In the genomic region with DNA sequence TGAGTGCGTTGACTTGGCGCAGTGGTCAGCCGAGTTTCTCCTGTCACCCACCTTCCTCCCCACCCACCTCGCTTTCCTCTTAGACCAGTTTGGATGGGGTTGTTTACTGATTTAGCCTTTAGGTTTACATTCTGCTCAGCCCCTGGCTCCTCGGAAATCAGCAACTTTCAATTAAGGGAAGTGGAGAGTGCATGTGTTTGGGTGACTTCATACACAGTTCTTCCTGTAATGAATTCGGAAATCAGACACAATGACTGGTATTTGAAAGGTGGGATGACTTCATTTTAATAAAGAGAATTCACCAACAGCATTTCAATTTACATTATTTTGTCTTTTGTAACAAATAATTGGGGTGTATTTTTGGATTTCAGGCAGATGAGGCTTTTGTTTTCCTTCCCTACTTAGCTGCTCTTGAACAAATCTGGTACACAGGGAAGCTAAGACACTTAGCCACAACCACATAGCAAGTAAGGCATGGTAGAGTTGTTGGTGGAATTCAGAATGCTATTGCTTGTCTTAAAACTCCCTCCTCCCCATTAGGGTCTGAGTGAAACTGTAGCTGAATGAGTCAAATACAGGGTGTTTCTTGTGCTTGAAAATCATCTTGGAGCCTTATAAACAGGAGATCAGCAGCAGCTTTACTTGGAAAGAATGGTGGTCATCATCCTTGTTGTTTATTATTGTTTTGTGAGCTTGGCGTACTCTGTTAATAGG, we compare ENCODE assay signal across 8 cellular contexts. TPM values are rescaled to one million over a fixed set of nuclear protein-coding genes. Genes with fewer than 3 reads are reported as not detected.
DNase-seq lines count a peak whose midpoint lies in the region; ATAC-seq and TF ChIP-seq lines count a peak whose summit lies in the region.

No MANE protein-coding gene starts in this region.

- no peaks in the 10 kb centered on the region for H3K27me3 Mint-ChIP-seq in activated T-helper 1 cell treated with anti-CD3 and anti-CD28 coated beads, Interleukin-12 subunit alpha, Interleukin-12 subunit beta, Interleukin-2, Interleukin-4 antibody, amounts not matched to agents 30 ng/mL and 10 ng/mL and 1 ng/mL, durations not matched to agents 14 hours and 24 hours and 36 hours (ENCODE audit: insufficient read depth)

- H3K4me3 Mint-ChIP-seq in activated T-helper 1 cell treated with anti-CD3 and anti-CD28 coated beads, Interleukin-12 subunit alpha, Interleukin-12 subunit beta, Interleukin-2, Interleukin-4 antibody, amounts not matched to agents 30 ng/mL and 10 ng/mL and 1 ng/mL, durations not matched to agents 14 hours and 24 hours and 36 hours: peak overlapping the region; percentile 98

- ATAC-seq in IMR-90 (ENCODE audit: low read depth): peak; percentile 0
- ATAC-seq in heart left ventricle: peak in 3 of 4 donors; percentile 2 to 27 (median 6)
- peak in 1 of 4 donors; percentile 4 for ATAC-seq in psoas muscle
- ATAC-seq in GM19023 (IDR thresholded peaks at IDR 0.05; ENCODE audit: unreplicated experiment): no peak
- ATAC-seq in omental fat pad (ENCODE audit: low FRiP score): no peak

- H2BK120ac ChIP-seq in IMR-90 (ENCODE audit: low read depth, low read length): 0 out of 2 replicates have a peak overlapping the region, but pooled peaks have one; percentile 5

- POLR2A ChIA-PET in IMR-90 (lab: Charles Lee; ENCODE audit: unreplicated experiment): interaction anchor here (0.6 to 1.1 kb wide), 2 partner anchors 57 to 733 kb away, joined by 3 read pairs; a partner anchor contains a TSS

- peak overlapping the region; percentile 55 for H3K56ac ChIP-seq in IMR-90 (ENCODE audit: extremely low read depth, insufficient read depth, low read length)

- 0 out of 2 replicates have a peak overlapping the region, but pooled peaks have one; percentile 48 for H4K91ac ChIP-seq in IMR-90 (ENCODE audit: insufficient read depth, low read depth, low read length)

- TF ChIP-seq RAD21 in IMR-90 (IDR thresholded peaks at IDR 0.05; ENCODE audit: low read length): no peak

- peaks cover 31% of the 10 kb centered on the region for H3K4me1 Mint-ChIP-seq in activated T-helper 1 cell treated with anti-CD3 and anti-CD28 coated beads, Interleukin-12 subunit alpha, Interleukin-12 subunit beta, Interleukin-2, Interleukin-4 antibody, amounts not matched to agents 30 ng/mL and 10 ng/mL and 1 ng/mL, durations not matched to agents 14 hours and 24 hours and 36 hours (ENCODE audit: low read depth)

- H2AK5ac ChIP-seq in IMR-90 (ENCODE audit: low read depth, low read length): peak overlapping the region; percentile 73

- H3K27me3 ChIP-seq in IMR-90 (ENCODE audit: control insufficient read depth, insufficient read depth, low read length) (no peaks in the 10 kb centered on the region), heart left ventricle (no peaks in the 10 kb centered on the region), psoas muscle (ENCODE audit: insufficient read depth in 3 of 3, low read length in 2 of 3) (no peaks in the 10 kb centered on the region)

- peak; percentile 9 for DNase-seq in activated CD4-positive, CD25-positive, alpha-beta regulatory T cell treated with anti-CD3 and anti-CD28 coated beads, Interleukin-2, amount 50 U/mL, for 16 hours (ENCODE audit: low read depth, low spot score)
- no peak for DNase-seq in activated CD4-positive, CD25-positive, alpha-beta regulatory T cell treated with anti-CD3 and anti-CD28 coated beads, Interleukin-2, amount 50 U/mL, for 72 hours
- DNase-seq in IMR-90 (peak; percentile 62), heart left ventricle (peak in 1 of 5 donors; percentile 33), psoas muscle (no peak), omental fat pad (ENCODE audit: low spot score) (no peak)
- peak; percentile 17 for DNase-seq in activated T-helper 1 cell treated with anti-CD3 and anti-CD28 coated beads, Interleukin-12 subunit alpha, Interleukin-12 subunit beta, Interleukin-2, Interleukin-4 antibody, amounts not matched to agents 30 ng/mL and 10 ng/mL and 1 ng/mL, durations not matched to agents 14 hours and 24 hours and 36 hours (ENCODE audit: low spot score)

- peak overlapping the region; percentile 83 for H3K14ac ChIP-seq in IMR-90 (replicated peaks; ENCODE audit: low read depth, low read length)

- H3K9ac ChIP-seq in IMR-90 (ENCODE audit: low read depth, low read length): peak overlapping the region; percentile 93

- peak overlapping the region; percentile 89 for H2AFZ ChIP-seq in IMR-90 (replicated peaks; ENCODE audit: low read length, poor library complexity)

- in situ Hi-C loops in IMR-90 (cut with MboI; ENCODE audit: low sequenced_read_pairs): no loop called here

- CTCF ChIA-PET in IMR-90 (lab: Yijun Ruan, JAX): interaction anchor here (1.4 kb wide), 1 partner anchor 48 kb away, joined by 5 read pairs; a partner anchor contains a TSS

- H2BK20ac ChIP-seq in IMR-90 (ENCODE audit: low read depth, low read length): no peak overlapping the region

- H3K18ac ChIP-seq in IMR-90 (ENCODE audit: low read depth, low read length): peak overlapping the region; percentile 33; the same call in 1 of the 2 replicates

- H3K4ac ChIP-seq in IMR-90 (ENCODE audit: low read depth, low read length): peak overlapping the region; percentile 62

- H2BK5ac ChIP-seq in IMR-90 (ENCODE audit: low read depth, low read length, poor library complexity, severe bottlenecking): peak overlapping the region; percentile 59

- intact Hi-C loops in IMR-90 (cut with micrococcal nuclease) (loop anchor here (1.0 to 2.0 kb wide), 3 partner anchors 47 to 105 kb away; a partner anchor contains a TSS), heart left ventricle (cut with DNase I) (loop anchor here in 4 of 10 donors (2.0 to 5.0 kb wide), 4 partner anchors 47 to 101 kb away; a partner anchor contains a TSS), psoas muscle (cut with DNase I) (loop anchor here in 1 of 2 donors (5.0 kb wide), 1 partner anchor 47 kb away; a partner anchor contains a TSS)
- intact Hi-C loops in activated T-helper 1 cell treated with anti-CD3 and anti-CD28 coated beads, Interleukin-12 subunit alpha, Interleukin-12 subunit beta, Interleukin-2, Interleukin-4 antibody, amounts not matched to agents 30 ng/mL and 10 ng/mL and 1 ng/mL, durations not matched to agents 14 hours and 24 hours and 36 hours (cut with micrococcal nuclease): loop anchor here (1.0 to 5.0 kb wide), 11 partner anchors 49 to 617 kb away; a partner anchor contains a TSS

- peaks cover 13 to 46% of the 10 kb centered on the region in 2 experiments; a peak in 3 of 4 replicates for H3K79me1 ChIP-seq in IMR-90 (ENCODE audit: low read depth in 1 of 2, low read length in 2 of 2)

- H2BK15ac ChIP-seq in IMR-90 (ENCODE audit: low read depth, low read length): no peak overlapping the region

- dilution Hi-C loops in IMR-90 (cut with HindIII; ENCODE audit: low sequenced_read_pairs, unreplicated experiment): no loop called here

- H3K4me2 ChIP-seq in IMR-90 (ENCODE audit: low read depth, low read length): peak overlapping the region; percentile 94

- H4K8ac ChIP-seq in IMR-90 (ENCODE audit: low read depth in 2 of 2, low read length in 2 of 2): peak overlapping the region in 1 of 2 experiments; percentile 62; a peak in 1 of 4 replicates

- TSS peak; percentile 67 for BruUV-seq in IMR-90 (replicated peaks; lab: Mats Ljungman, UMichigan)

- H3K9me3 ChIP-seq in IMR-90 (ENCODE audit: control insufficient read depth, insufficient read depth, low read length): no peaks in the 10 kb centered on the region
- H3K9me3 ChIP-seq in heart left ventricle: no peaks in the 10 kb centered on the region
- H3K9me3 ChIP-seq in psoas muscle: no peaks in the 10 kb centered on the region

- TF ChIP-seq CTCF in IMR-90 (conservative IDR thresholded peaks at IDR 0.05; ENCODE audit: low read depth, low read length) (no peak), heart left ventricle (IDR thresholded peaks at IDR 0.05) (no peak), psoas muscle (IDR thresholded peaks at IDR 0.05) (no peak), omental fat pad (IDR thresholded peaks at IDR 0.05) (no peak)

- no CpG with 5 or more reads among the region's 7 CpGs for WGBS in IMR-90 (ENCODE audit: extremely low coverage in 2 of 2, insufficient read length in 1 of 2), 2 experiments
- WGBS in heart left ventricle, 4 donors: 11 to 14% (median 13%) methylated on average over 6 to 7 of the region's 7 CpGs
- WGBS in psoas muscle, 3 donors: 11 to 14% (median 12%) methylated on average over 7 of the region's 7 CpGs

- peak overlapping the region; percentile 92 for H3K23ac ChIP-seq in IMR-90 (ENCODE audit: low read depth, low read length)

- no peaks in the 10 kb centered on the region; the same call in 1 of the 2 replicates for H3K9me1 ChIP-seq in IMR-90 (ENCODE audit: insufficient read depth, low read length)

- H3K36me3 Mint-ChIP-seq in activated T-helper 1 cell treated with anti-CD3 and anti-CD28 coated beads, Interleukin-12 subunit alpha, Interleukin-12 subunit beta, Interleukin-2, Interleukin-4 antibody, amounts not matched to agents 30 ng/mL and 10 ng/mL and 1 ng/mL, durations not matched to agents 14 hours and 24 hours and 36 hours (ENCODE audit: low read depth): peaks cover 14% of the 10 kb centered on the region

- H2AK9ac ChIP-seq in IMR-90 (replicated peaks; ENCODE audit: low read depth, low read length, poor library complexity): peak overlapping the region; percentile 89

- H4K5ac ChIP-seq in IMR-90 (ENCODE audit: low read depth, low read length): peak overlapping the region; percentile 25; the same call in 1 of the 2 replicates

- no peak for TF ChIP-seq POLR2A in IMR-90 (IDR thresholded peaks at IDR 0.05; ENCODE audit: low read depth, low read length)
- TF ChIP-seq POLR2A in heart left ventricle (IDR thresholded peaks at IDR 0.05): no peak

- H3K27ac ChIP-seq in IMR-90 (ENCODE audit: insufficient read depth, low read length) (peak overlapping the region; percentile 65), heart left ventricle (peak overlapping the region; percentile 90 to 98 (median 96)), psoas muscle (peak overlapping the region; percentile 95)

- H3K4me3 ChIP-seq in IMR-90 (ENCODE audit: insufficient read depth, low read depth, low read length) (peak overlapping the region; percentile 95), heart left ventricle (peak overlapping the region; percentile 80 to 100 (median 96)), psoas muscle (peak overlapping the region; percentile 98)

- H3K27ac Mint-ChIP-seq in activated T-helper 1 cell treated with anti-CD3 and anti-CD28 coated beads, Interleukin-12 subunit alpha, Interleukin-12 subunit beta, Interleukin-2, Interleukin-4 antibody, amounts not matched to agents 30 ng/mL and 10 ng/mL and 1 ng/mL, durations not matched to agents 14 hours and 24 hours and 36 hours: peak overlapping the region; percentile 98

- H3K36me3 ChIP-seq in IMR-90 (ENCODE audit: control insufficient read depth, insufficient read depth, low read length) (no peaks in the 10 kb centered on the region), heart left ventricle (peaks cover 0 to 28% (median 7%) of the 10 kb centered on the region in 9 donors), psoas muscle (ENCODE audit: insufficient read depth in 1 of 2, low read depth in 1 of 2) (peaks cover 0 to 16% of the 10 kb centered on the region in 2 donors)

- H4K20me1 ChIP-seq in IMR-90 (ENCODE audit: insufficient read depth, low read length): peaks cover 14% of the 10 kb centered on the region; the same call in 1 of the 2 replicates

- no peaks in the 10 kb centered on the region for H3K9me3 Mint-ChIP-seq in activated T-helper 1 cell treated with anti-CD3 and anti-CD28 coated beads, Interleukin-12 subunit alpha, Interleukin-12 subunit beta, Interleukin-2, Interleukin-4 antibody, amounts not matched to agents 30 ng/mL and 10 ng/mL and 1 ng/mL, durations not matched to agents 14 hours and 24 hours and 36 hours

- H3K4me1 ChIP-seq in IMR-90 (ENCODE audit: control insufficient read depth, insufficient read depth, low read length) (peaks cover 4% of the 10 kb centered on the region; the same call in 1 of the 2 replicates), heart left ventricle (peaks cover 5 to 61% (median 19%) of the 10 kb centered on the region in 12 donors), psoas muscle (peaks cover 20% of the 10 kb centered on the region)

RNA-seq across cellular contexts. Expression of a gene that starts 0.9 kb away (rescaled TPM):
- 54.8 and 68.3 TPM in 2 replicates for total RNA-seq in IMR-90 (2012; rRNA removed)
- polyA plus RNA-seq in IMR-90 (2012; rRNA removed): 22.5 and 28.6 TPM in 2 replicates
- 17.3 and 22.0 TPM in 2 replicates for polyA plus RNA-seq in IMR-90 (2012; cell fraction: cytosol; rRNA removed)
- 23.2 and 62.6 TPM in 2 replicates for polyA plus RNA-seq in IMR-90 (2012; cell fraction: nucleus; rRNA removed; ENCODE audit: low replicate concordance)
- 22.0 and 23.9 TPM in 2 replicates for total RNA-seq in activated T-helper 1 cell treated with anti-CD3 and anti-CD28 coated beads, Interleukin-12 subunit alpha, Interleukin-12 subunit beta, Interleukin-2, Interleukin-4 antibody, amounts not matched to agents 30 ng/mL and 10 ng/mL and 1 ng/mL, durations not matched to agents 14 hours and 24 hours and 36 hours
- total RNA-seq in heart left ventricle: 10 to 100 TPM; 15.3 to 46.8 (median 26.5) TPM
- polyA plus RNA-seq in heart left ventricle: 10 to 100 TPM; 10.7 to 29.2 TPM
- 10 to 100 TPM; 19.5 to 33.6 (median 28.9) TPM for total RNA-seq in psoas muscle
- 10 to 100 TPM; 14.5 to 24.7 (median 21.0) TPM for polyA plus RNA-seq in psoas muscle
- 100 to 1,000 TPM in 1 of 4 donors, 10 to 100 TPM in 3; 78.5 to 116 (median 95.7) TPM for total RNA-seq in omental fat pad

RNA-seq across cellular contexts. Expression of a gene that starts 48.1 kb away (rescaled TPM):
- total RNA-seq in IMR-90 (2012; rRNA removed): 8.6 and 10.0 TPM in 2 replicates
- polyA plus RNA-seq in IMR-90 (2012; rRNA removed): 2.3 and 2.6 TPM in 2 replicates
- 0.63 and 1.5 TPM in 2 replicates for polyA plus RNA-seq in IMR-90 (2012; cell fraction: cytosol; rRNA removed)
- 1.5 and 4.8 TPM in 2 replicates for polyA plus RNA-seq in IMR-90 (2012; cell fraction: nucleus; rRNA removed; ENCODE audit: low replicate concordance)
- total RNA-seq in activated T-helper 1 cell treated with anti-CD3 and anti-CD28 coated beads, Interleukin-12 subunit alpha, Interleukin-12 subunit beta, Interleukin-2, Interleukin-4 antibody, amounts not matched to agents 30 ng/mL and 10 ng/mL and 1 ng/mL, durations not matched to agents 14 hours and 24 hours and 36 hours: 9.9 and 13.1 TPM in 2 replicates
- total RNA-seq in heart left ventricle: 10 to 100 TPM in 8 of 9 donors, 1 to 10 TPM in 1; 9.7 to 24.0 (median 13.5) TPM
- 1 to 10 TPM; 3.7 to 4.4 TPM for polyA plus RNA-seq in heart left ventricle
- 10 to 100 TPM in 1 of 4 donors, 1 to 10 TPM in 3; 7.6 to 10.7 (median 9.3) TPM for total RNA-seq in psoas muscle
- 1 to 10 TPM; 2.7 to 6.7 (median 3.3) TPM for polyA plus RNA-seq in psoas muscle
- total RNA-seq in omental fat pad: 10 to 100 TPM; 17.4 to 30.0 (median 20.0) TPM

RNA-seq across cellular contexts. Expression of a gene that starts 56.7 kb away (rescaled TPM):
- total RNA-seq in IMR-90 (2012; rRNA removed) (60.5 and 80.1 TPM in 2 replicates), heart left ventricle (10 to 100 TPM; 21.4 to 31.8 (median 25.1) TPM), psoas muscle (10 to 100 TPM; 20.6 to 28.2 (median 24.5) TPM), omental fat pad (10 to 100 TPM; 24.6 to 43.7 (median 33.5) TPM)
- polyA plus RNA-seq in IMR-90 (2012; rRNA removed) (43.3 and 53.8 TPM in 2 replicates), heart left ventricle (10 to 100 TPM; 13.3 to 32.9 TPM), psoas muscle (10 to 100 TPM; 18.5 to 46.1 (median 32.4) TPM)
- polyA plus RNA-seq in IMR-90 (2012; cell fraction: cytosol; rRNA removed): 21.8 and 33.3 TPM in 2 replicates
- 17.4 and 26.8 TPM in 2 replicates for polyA plus RNA-seq in IMR-90 (2012; cell fraction: nucleus; rRNA removed; ENCODE audit: low replicate concordance)
- 84.1 and 88.1 TPM in 2 replicates for total RNA-seq in activated T-helper 1 cell treated with anti-CD3 and anti-CD28 coated beads, Interleukin-12 subunit alpha, Interleukin-12 subunit beta, Interleukin-2, Interleukin-4 antibody, amounts not matched to agents 30 ng/mL and 10 ng/mL and 1 ng/mL, durations not matched to agents 14 hours and 24 hours and 36 hours

Comparison
In these comparisons a context has a peak if more than half of its experiments do, and no peak if none do; other contexts are left out.
1. DNase-seq: peak in activated CD4-positive, CD25-positive, alpha-beta regulatory T cell treated with anti-CD3 and anti-CD28 coated beads, Interleukin-2, amount 50 U/mL, for 16 hours (single experiment), IMR-90 (single experiment) and activated T-helper 1 cell treated with anti-CD3 and anti-CD28 coated beads, Interleukin-12 subunit alpha, Interleukin-12 subunit beta, Interleukin-2, Interleukin-4 antibody, amounts not matched to agents 30 ng/mL and 10 ng/mL and 1 ng/mL, durations not matched to agents 14 hours and 24 hours and 36 hours (single experiment); none in activated CD4-positive, CD25-positive, alpha-beta regulatory T cell treated with anti-CD3 and anti-CD28 coated beads, Interleukin-2, amount 50 U/mL, for 72 hours (single experiment), psoas muscle (0 of 2) and omental fat pad (single experiment).
2. ATAC-seq: peak in IMR-90 (single experiment) and heart left ventricle (3 of 4); none in GM19023 (single experiment) and omental fat pad (single experiment).
3. Peak in every context shown above with its lines, with median percentiles within 50 percentile points of each other: H3K27ac ChIP-seq and H3K4me3 ChIP-seq.